22 cellular contexts compared by ENCODE assay signal in the genomic region with DNA sequence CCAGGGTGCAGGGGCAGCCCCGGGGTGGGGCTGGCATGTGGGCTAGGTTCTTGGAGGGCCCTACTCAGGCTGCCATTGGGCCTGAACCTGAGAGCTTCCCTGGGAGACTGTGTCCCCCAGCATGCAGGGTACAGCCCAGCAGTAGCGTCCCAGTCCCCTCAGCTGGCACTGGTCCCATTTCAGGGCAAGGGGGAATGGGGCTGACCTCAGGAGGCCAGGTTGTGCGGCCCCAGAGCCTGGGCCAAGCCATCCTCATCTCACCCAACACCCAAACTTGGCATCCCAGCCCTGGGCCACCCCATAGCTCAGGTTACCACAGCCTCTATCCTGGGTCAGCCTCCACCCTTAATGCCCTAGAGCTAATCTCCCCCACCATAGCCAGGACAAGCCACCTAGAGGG. TPM values are rescaled to one million over a fixed set of nuclear protein-coding genes. Genes with fewer than 3 reads are reported as not detected.
"Had no signal": no experiment of that assay in that cellular context is flagged by ENCODE, and none has a peak within 500 bp of the region (broad histone marks: within the 10 kb centered on the region; RNA-seq: fewer than 3 reads in every experiment).

No MANE protein-coding gene starts in this region.

- H3K27ac ChIP-seq: hepatocyte had no signal

- H3K27ac Mint-ChIP-seq: activated CD8-positive, alpha-beta T cell treated with anti-CD3 and anti-CD28 coated beads for 36 hours; activated naive CD4-positive, alpha-beta T cell treated with anti-CD3 and anti-CD28 coated beads, Interleukin-2, amount 50 U/mL, for 72 hours; mesothelial cell of epicardium; nephron progenitor cell had no signal

- H3K4me3 Mint-ChIP-seq: activated CD8-positive, alpha-beta T cell treated with anti-CD3 and anti-CD28 coated beads for 36 hours; activated T-cell treated with anti-CD3 and anti-CD28 coated beads, Interleukin-2, amount 50 U/mL, for 4 hours; mesothelial cell of epicardium; nephron progenitor cell had no signal

- H3K4me3 ChIP-seq: gastroesophageal sphincter, hepatocyte had no signal

- H3K9me3 Mint-ChIP-seq: activated CD8-positive, alpha-beta T cell treated with anti-CD3 and anti-CD28 coated beads for 36 hours; activated naive CD4-positive, alpha-beta T cell treated with anti-CD3 and anti-CD28 coated beads, Interleukin-2, amount 50 U/mL, for 72 hours; mesothelial cell of epicardium had no signal

- H3K36me3 Mint-ChIP-seq: activated naive CD4-positive, alpha-beta T cell treated with anti-CD3 and anti-CD28 coated beads, Interleukin-2, amount 50 U/mL, for 72 hours; mesothelial cell of epicardium had no signal

- ATAC-seq: activated CD8-positive, alpha-beta T cell treated with anti-CD3 and anti-CD28 coated beads for 36 hours; activated naive CD4-positive, alpha-beta T cell treated with anti-CD3 and anti-CD28 coated beads, Interleukin-2, amount 50 U/mL, for 72 hours; activated T-cell treated with anti-CD3 and anti-CD28 coated beads, Interleukin-2, amount 50 U/mL, for 4 hours had no signal

- H3K4me1 Mint-ChIP-seq: nephron progenitor cell had no signal

- H3K9me3 ChIP-seq: gastroesophageal sphincter had no signal

- H3K36me3 ChIP-seq: gastroesophageal sphincter had no signal

- H3K27me3 Mint-ChIP-seq: activated CD8-positive, alpha-beta T cell treated with anti-CD3 and anti-CD28 coated beads for 36 hours had no signal

- FAIRE-seq: endothelial cell of umbilical vein, kidney had no signal

- DNase-seq: activated CD4-positive, alpha-beta T cell treated with anti-CD3 and anti-CD28 coated beads for 4 hours; activated CD8-positive, alpha-beta T cell treated with anti-CD3 and anti-CD28 coated beads for 36 hours; activated effector memory CD4-positive, alpha-beta T cell treated with Interleukin-2 at 50 U/mL for 16 hours; activated T-cell treated with anti-CD3 and anti-CD28 coated beads, Interleukin-2, amount 50 U/mL, for 4 hours; amniotic stem cell; central memory CD4-positive, alpha-beta T cell; cortex of kidney; effector CD8-positive, alpha-beta T cell; nephron progenitor cell; stimulated activated CD4-positive, alpha-beta T cell treated with anti-CD3 and anti-CD28 coated beads, Interleukin-2, amount 100 ng/mL, for 24 hours; T-helper 2 cell; trophoblast cell had no signal

RNA-seq across cellular contexts. Expression of gene PLXDC1, which starts 6.3 kb away (rescaled TPM):
- total RNA-seq: endothelial cell of umbilical vein, pulmonary artery endothelial cell had no signal

RNA-seq across cellular contexts. Expression of gene ARL5C, which starts 20.8 kb away (rescaled TPM):
- total RNA-seq: activated CD8-positive, alpha-beta T cell treated with anti-CD3 and anti-CD28 coated beads for 36 hours; activated T-cell treated with anti-CD3 and anti-CD28 coated beads, Interleukin-2, amount 50 U/mL, for 4 hours; endothelial cell of umbilical vein; gastroesophageal sphincter; hepatocyte; kidney; lower leg skin; mesothelial cell of epicardium; osteocyte; pulmonary artery endothelial cell; sciatic nerve had no signal
